28 cellular contexts compared by ENCODE assay signal in the genomic region with DNA sequence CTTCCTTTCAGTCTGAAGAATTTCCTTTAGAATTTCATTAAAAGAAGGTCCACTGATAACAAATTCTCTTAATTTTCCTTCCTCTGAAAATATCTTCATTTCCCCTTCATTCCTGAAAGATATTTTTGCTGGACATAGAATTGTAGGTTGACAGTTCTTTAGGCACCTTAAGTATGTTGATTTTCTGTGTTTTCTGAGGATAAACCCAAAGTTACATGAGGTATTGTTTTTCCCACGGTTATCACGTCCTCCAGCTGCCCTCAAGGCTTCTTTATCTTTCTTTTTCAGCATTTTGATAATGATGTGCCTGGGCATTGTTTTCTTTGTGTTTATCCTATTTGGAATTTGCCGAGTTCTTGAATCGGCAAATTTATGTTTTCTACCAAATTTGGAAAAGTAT.
A peak's percentile ranks its signal among the peaks of the same experiment; 100 is the strongest.
DNase-seq lines count a peak whose midpoint lies in the region; ATAC-seq, FAIRE-seq and TF ChIP-seq lines count a peak whose summit lies in the region.
"Had no signal": no experiment of that assay in that cellular context is flagged by ENCODE, and none has a peak within 500 bp of the region (broad histone marks: within the 10 kb centered on the region; RNA-seq: fewer than 3 reads in every experiment).

No MANE protein-coding gene starts in this region.

- BruUV-seq in HepG2 (replicated peaks; lab: Mats Ljungman, UMichigan), result no TSS peak

- H3K27ac ChIP-seq in HepG2 (ENCODE audit: extremely low read length, insufficient read depth, low read length) (no peak overlapping the region), right lobe of liver (no peak overlapping the region), endodermal cell (ENCODE audit: low read depth, low read length) (no peak overlapping the region), prostate gland (no peak overlapping the region)
- H3K27ac ChIP-seq: BLaER1 had no signal

- TF ChIP-seq CTCF in HepG2 (CRISPR knock-in tag; IDR thresholded peaks at IDR 0.05), result no peak
- no peak for TF ChIP-seq CTCF in right lobe of liver (IDR thresholded peaks at IDR 0.05)
- no peak for TF ChIP-seq CTCF in endodermal cell (conservative IDR thresholded peaks at IDR 0.05)
- no peak for TF ChIP-seq CTCF in prostate gland (IDR thresholded peaks at IDR 0.05)

- in situ Hi-C loops in HepG2 (cut with HindIII; ENCODE audit: extremely low pct_ligation_motif_present, low pct_unique_long_range_greater_than_20kb), result no loop called here

- no peak overlapping the region for H3K27ac Mint-ChIP-seq in endodermal cell
- H3K27ac Mint-ChIP-seq: CD14-positive monocyte; CD4-positive, alpha-beta memory T cell; CD4-positive, CD25-positive, alpha-beta regulatory T cell had no signal

- no peaks in the 10 kb centered on the region for H3K79me2 ChIP-seq in HepG2 (ENCODE audit: insufficient read depth, low read length)

- CTCF ChIA-PET in HepG2 (lab: Yijun Ruan, JAX; ENCODE audit: low intra/inter-chr PET ratio, low total read pairs), result no interaction called here

- H4K20me1 ChIP-seq in HepG2 (ENCODE audit: insufficient read depth, low read length), result no peaks in the 10 kb centered on the region
- H4K20me1 ChIP-seq: BLaER1 had no signal

- TF ChIP-seq RAD21 in HepG2 (CRISPR knock-in tag; IDR thresholded peaks at IDR 0.05), result no peak

- no peak for TF ChIP-seq EP300 in HepG2 (IDR thresholded peaks at IDR 0.05; ENCODE audit: low read depth in 2 of 2, low read length in 2 of 2)
- no peak for TF ChIP-seq EP300 in HepG2 (CRISPR knock-in tag; IDR thresholded peaks at IDR 0.05; ENCODE audit: borderline replicate concordance)

- H3K27me3 Mint-ChIP-seq in endodermal cell (ENCODE audit: insufficient read depth), result peaks cover 7% of the 10 kb centered on the region

- WGBS in HepG2 (ENCODE audit: low lambda C conversion rate), result 45% methylated on average over 4 of the region's 4 CpGs
- 42% methylated on average over 4 of the region's 4 CpGs for WGBS in right lobe of liver (ENCODE audit: insufficient coverage, low coverage, low lambda C conversion rate, missing lambda C conversion rate)
- 85 to 91% methylated on average over 2 to 4 of the region's 4 CpGs for WGBS in endodermal cell (ENCODE audit: insufficient coverage in 1 of 2, insufficient read length in 1 of 2), 2 experiments
- 82% methylated on average over 4 of the region's 4 CpGs for WGBS in prostate gland

- no peak for DNase-seq in HepG2 (ENCODE audit: low spot score)
- DNase-seq in right lobe of liver, result no peak
- DNase-seq in NCI-H226, result peak; percentile 0
- DNase-seq in endodermal cell, result no peak
- DNase-seq in prostate gland (ENCODE audit: low spot score), result no peak
- no peak for DNase-seq in T1000 (lab: John Stamatoyannopoulos, UW)
- DNase-seq: 8988T; ACHN; BE2C; C1 segment of cervical spinal cord; CD4-positive, alpha-beta memory T cell; CD4-positive, CD25-positive, alpha-beta regulatory T cell; CD8-positive, alpha-beta memory T cell; COR-L47; DMS 273 treated with DMSO at 0.1 percent for 48 hours; DMS153; DMS53; DMS79; DND-41; EL; GDM1 had no signal

- no peak overlapping the region for H2AFZ ChIP-seq in HepG2 (ENCODE audit: low read length)

- TF ChIP-seq POLR2A in HepG2 (IDR thresholded peaks at IDR 0.05; ENCODE audit: insufficient read depth in 1 of 2, low read depth in 2 of 2, low read length in 2 of 2) (no peak), right lobe of liver (IDR thresholded peaks at IDR 0.05) (no peak), prostate gland (IDR thresholded peaks at IDR 0.05) (no peak)

- no peak overlapping the region for H3K9ac ChIP-seq in HepG2 (ENCODE audit: insufficient read depth, low read depth, low read length)
- no peak overlapping the region for H3K9ac ChIP-seq in endodermal cell (ENCODE audit: extremely low read depth, low read length, poor library complexity, severe bottlenecking)
- H3K9ac ChIP-seq: BLaER1 had no signal

- FAIRE-seq in HepG2 (lab: Jason Lieb, UNC), result peak; percentile 28
- FAIRE-seq: A204.1, GM12878, GM12892, GM18507 had no signal

- intact Hi-C loops in HepG2 (cut with micrococcal nuclease; ENCODE audit: unreplicated experiment) (no loop called here), right lobe of liver (cut with DNase I) (no loop called here), prostate gland (cut with DNase I) (no loop called here)

- ATAC-seq in HepG2, result no peak
- ATAC-seq in right lobe of liver, result no peak
- ATAC-seq in HG02840 (IDR thresholded peaks at IDR 0.05; ENCODE audit: low FRiP score, unreplicated experiment), result no peak
- ATAC-seq: GM12878 had no signal

- no peaks in the 10 kb centered on the region for H3K4me1 Mint-ChIP-seq in endodermal cell
- H3K4me1 Mint-ChIP-seq: CD14-positive monocyte; CD4-positive, alpha-beta memory T cell; CD4-positive, CD25-positive, alpha-beta regulatory T cell; CD8-positive, alpha-beta memory T cell had no signal

- H3K4me3 Mint-ChIP-seq in endodermal cell, result no peak overlapping the region
- H3K4me3 Mint-ChIP-seq: CD14-positive monocyte; CD4-positive, alpha-beta memory T cell; CD4-positive, CD25-positive, alpha-beta regulatory T cell; CD8-positive, alpha-beta memory T cell had no signal

- POLR2A ChIA-PET in HepG2 (lab: Yijun Ruan, JAX), result no interaction called here

- H3K27me3 ChIP-seq in HepG2 (ENCODE audit: control insufficient read depth in 1 of 2, insufficient read depth in 2 of 2, low read length in 2 of 2), result peaks cover 0 to 3% of the 10 kb centered on the region in 2 experiments; a peak in 2 of 5 replicates
- H3K27me3 ChIP-seq in right lobe of liver, result no peaks in the 10 kb centered on the region
- no peaks in the 10 kb centered on the region for H3K27me3 ChIP-seq in endodermal cell (ENCODE audit: control insufficient read depth, insufficient read depth, low read length, poor library complexity, severe bottlenecking)
- no peaks in the 10 kb centered on the region for H3K27me3 ChIP-seq in prostate gland (replicated peaks; ENCODE audit: insufficient read depth)
- H3K27me3 ChIP-seq: BE2C, BLaER1 had no signal

- no peak overlapping the region for H3K4me2 ChIP-seq in HepG2 (ENCODE audit: low read depth, low read length)
- H3K4me2 ChIP-seq: BLaER1 had no signal

- H3K36me3 Mint-ChIP-seq in endodermal cell (ENCODE audit: low read depth), result peaks cover 3% of the 10 kb centered on the region
- H3K36me3 Mint-ChIP-seq: CD14-positive monocyte; CD4-positive, CD25-positive, alpha-beta regulatory T cell had no signal

- H3K4me1 ChIP-seq in HepG2 (ENCODE audit: insufficient read depth, low read length) (no peaks in the 10 kb centered on the region), right lobe of liver (no peaks in the 10 kb centered on the region), endodermal cell (ENCODE audit: control insufficient read depth, insufficient read depth, low read length) (no peaks in the 10 kb centered on the region), prostate gland (replicated peaks) (no peaks in the 10 kb centered on the region)
- H3K4me1 ChIP-seq: BE2C, BLaER1 had no signal

- H3K36me3 ChIP-seq in HepG2 (replicated peaks in 1 of 2; ENCODE audit: control insufficient read depth in 1 of 2, insufficient read depth in 2 of 2, low read length in 2 of 2) (no peaks in the 10 kb centered on the region), right lobe of liver (no peaks in the 10 kb centered on the region), endodermal cell (ENCODE audit: control insufficient read depth, insufficient read depth, low read length) (no peaks in the 10 kb centered on the region), prostate gland (no peaks in the 10 kb centered on the region)
- H3K36me3 ChIP-seq: BE2C, BLaER1 had no signal

- H3K4me3 ChIP-seq in HepG2 (replicated peaks in 1 of 3; ENCODE audit: insufficient read depth in 1 of 3, low read depth in 2 of 3, low read length in 3 of 3) (no peak overlapping the region), right lobe of liver (no peak overlapping the region), endodermal cell (ENCODE audit: low read length) (peak overlapping the region; percentile 44), prostate gland (no peak overlapping the region)
- H3K4me3 ChIP-seq: BLaER1, GM12878 had no signal

- H3K9me3 ChIP-seq in HepG2 (ENCODE audit: low read length) (no peaks in the 10 kb centered on the region), right lobe of liver (no peaks in the 10 kb centered on the region), endodermal cell (ENCODE audit: control insufficient read depth, low read length) (peaks cover 41% of the 10 kb centered on the region), prostate gland (no peaks in the 10 kb centered on the region)
- H3K9me3 ChIP-seq: BE2C had no signal

- H3K9me3 Mint-ChIP-seq in endodermal cell, result peaks cover 43% of the 10 kb centered on the region

TF ChIP-seq in HepG2, 621 proteins besides CTCF, POLR2A, EP300 and RAD21 (continues in another document):
- TF ChIP-seq, protein P1, sequence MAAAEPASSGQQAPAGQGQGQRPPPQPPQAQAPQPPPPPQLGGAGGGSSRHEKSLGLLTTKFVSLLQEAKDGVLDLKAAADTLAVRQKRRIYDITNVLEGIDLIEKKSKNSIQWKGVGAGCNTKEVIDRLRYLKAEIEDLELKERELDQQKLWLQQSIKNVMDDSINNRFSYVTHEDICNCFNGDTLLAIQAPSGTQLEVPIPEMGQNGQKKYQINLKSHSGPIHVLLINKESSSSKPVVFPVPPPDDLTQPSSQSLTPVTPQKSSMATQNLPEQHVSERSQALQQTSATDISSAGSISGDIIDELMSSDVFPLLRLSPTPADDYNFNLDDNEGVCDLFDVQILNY (CRISPR knock-in tag; conservative IDR thresholded peaks at IDR 0.05), result no peak
- TF ChIP-seq RBM39 (IDR thresholded peaks at IDR 0.05; ENCODE audit: low read depth, low read length, poor library complexity, severe bottlenecking) (no peak), ZNF251 (CRISPR knock-in tag; IDR thresholded peaks at IDR 0.05) (no peak), SMC3 (IDR thresholded peaks at IDR 0.05; ENCODE audit: low read length) (no peak), FOXP1 (IDR thresholded peaks at IDR 0.05) (no peak), FOXP1 (CRISPR knock-in tag; IDR thresholded peaks at IDR 0.05) (no peak), HOXA3 (CRISPR knock-in tag; IDR thresholded peaks at IDR 0.05) (no peak)
- TF ChIP-seq, protein P2, sequence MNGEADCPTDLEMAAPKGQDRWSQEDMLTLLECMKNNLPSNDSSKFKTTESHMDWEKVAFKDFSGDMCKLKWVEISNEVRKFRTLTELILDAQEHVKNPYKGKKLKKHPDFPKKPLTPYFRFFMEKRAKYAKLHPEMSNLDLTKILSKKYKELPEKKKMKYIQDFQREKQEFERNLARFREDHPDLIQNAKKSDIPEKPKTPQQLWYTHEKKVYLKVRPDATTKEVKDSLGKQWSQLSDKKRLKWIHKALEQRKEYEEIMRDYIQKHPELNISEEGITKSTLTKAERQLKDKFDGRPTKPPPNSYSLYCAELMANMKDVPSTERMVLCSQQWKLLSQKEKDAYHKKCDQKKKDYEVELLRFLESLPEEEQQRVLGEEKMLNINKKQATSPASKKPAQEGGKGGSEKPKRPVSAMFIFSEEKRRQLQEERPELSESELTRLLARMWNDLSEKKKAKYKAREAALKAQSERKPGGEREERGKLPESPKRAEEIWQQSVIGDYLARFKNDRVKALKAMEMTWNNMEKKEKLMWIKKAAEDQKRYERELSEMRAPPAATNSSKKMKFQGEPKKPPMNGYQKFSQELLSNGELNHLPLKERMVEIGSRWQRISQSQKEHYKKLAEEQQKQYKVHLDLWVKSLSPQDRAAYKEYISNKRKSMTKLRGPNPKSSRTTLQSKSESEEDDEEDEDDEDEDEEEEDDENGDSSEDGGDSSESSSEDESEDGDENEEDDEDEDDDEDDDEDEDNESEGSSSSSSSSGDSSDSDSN (CRISPR knock-in tag; IDR thresholded peaks at IDR 0.05), result no peak
